ENCODE assay signal across 1 cellular context in the genomic region with DNA sequence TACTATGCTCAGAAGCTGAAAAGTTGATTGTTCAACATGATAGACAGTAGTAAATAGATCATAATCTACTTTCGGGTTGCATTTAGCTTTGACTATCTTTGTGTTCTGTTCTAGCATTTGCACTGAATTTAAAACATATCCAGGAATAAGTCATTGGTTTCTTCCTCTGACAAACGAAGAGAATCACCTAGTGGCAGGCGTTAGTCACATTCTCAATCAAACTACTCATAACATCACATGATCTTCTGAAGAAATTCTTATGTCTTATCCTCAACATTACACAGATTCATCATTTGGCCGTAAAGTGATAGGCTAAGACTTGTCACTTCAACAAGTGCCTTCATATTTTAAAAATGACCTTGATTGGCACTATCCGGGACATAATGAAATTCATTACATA.
TF ChIP-seq lines count a peak whose summit lies in the region.

No MANE protein-coding gene starts in this region.

TF ChIP-seq in HCT116, 20 proteins besides CTCF, POLR2A, EP300 and RAD21:
- TF ChIP-seq, protein P1, sequence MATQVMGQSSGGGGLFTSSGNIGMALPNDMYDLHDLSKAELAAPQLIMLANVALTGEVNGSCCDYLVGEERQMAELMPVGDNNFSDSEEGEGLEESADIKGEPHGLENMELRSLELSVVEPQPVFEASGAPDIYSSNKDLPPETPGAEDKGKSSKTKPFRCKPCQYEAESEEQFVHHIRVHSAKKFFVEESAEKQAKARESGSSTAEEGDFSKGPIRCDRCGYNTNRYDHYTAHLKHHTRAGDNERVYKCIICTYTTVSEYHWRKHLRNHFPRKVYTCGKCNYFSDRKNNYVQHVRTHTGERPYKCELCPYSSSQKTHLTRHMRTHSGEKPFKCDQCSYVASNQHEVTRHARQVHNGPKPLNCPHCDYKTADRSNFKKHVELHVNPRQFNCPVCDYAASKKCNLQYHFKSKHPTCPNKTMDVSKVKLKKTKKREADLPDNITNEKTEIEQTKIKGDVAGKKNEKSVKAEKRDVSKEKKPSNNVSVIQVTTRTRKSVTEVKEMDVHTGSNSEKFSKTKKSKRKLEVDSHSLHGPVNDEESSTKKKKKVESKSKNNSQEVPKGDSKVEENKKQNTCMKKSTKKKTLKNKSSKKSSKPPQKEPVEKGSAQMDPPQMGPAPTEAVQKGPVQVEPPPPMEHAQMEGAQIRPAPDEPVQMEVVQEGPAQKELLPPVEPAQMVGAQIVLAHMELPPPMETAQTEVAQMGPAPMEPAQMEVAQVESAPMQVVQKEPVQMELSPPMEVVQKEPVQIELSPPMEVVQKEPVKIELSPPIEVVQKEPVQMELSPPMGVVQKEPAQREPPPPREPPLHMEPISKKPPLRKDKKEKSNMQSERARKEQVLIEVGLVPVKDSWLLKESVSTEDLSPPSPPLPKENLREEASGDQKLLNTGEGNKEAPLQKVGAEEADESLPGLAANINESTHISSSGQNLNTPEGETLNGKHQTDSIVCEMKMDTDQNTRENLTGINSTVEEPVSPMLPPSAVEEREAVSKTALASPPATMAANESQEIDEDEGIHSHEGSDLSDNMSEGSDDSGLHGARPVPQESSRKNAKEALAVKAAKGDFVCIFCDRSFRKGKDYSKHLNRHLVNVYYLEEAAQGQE (IDR thresholded peaks at IDR 0.05; ENCODE audit: low read depth) = no peak
- 0 out of 2 replicates have a peak, but pooled peaks have one; percentile 88 for TF ChIP-seq EZH2phosphoT487 (IDR thresholded peaks at IDR 0.05; ENCODE audit: borderline replicate concordance)
